ENCODE assay signal across 8 cellular contexts in genomic region chr9:35162605-35163315, GRCh38. TPM values are rescaled to one million over a fixed set of nuclear protein-coding genes. Genes with fewer than 3 reads are reported as not detected.
DNase-seq lines count a peak whose midpoint lies in the region; ATAC-seq and TF ChIP-seq lines count a peak whose summit lies in the region.

No MANE protein-coding gene starts in this region.

- intact Hi-C loops in activated B cell treated with CpG ODN at 0.5 μM for 24 hours (cut with micrococcal nuclease) (loop anchor here (5.0 kb wide), 1 partner anchor 1325 kb away; no protein-coding TSS in a partner anchor), right cardiac atrium (cut with DNase I) (loop anchor here in 1 of 4 donors (5.0 kb wide), 1 partner anchor 35 kb away; no protein-coding TSS in a partner anchor)

- no peak for ATAC-seq in activated B cell treated with CpG ODN at 0.5 μM for 24 hours (ENCODE audit: low read depth)
- ATAC-seq in right cardiac atrium: no peak
- no peak for ATAC-seq in HG02870 (IDR thresholded peaks at IDR 0.05; ENCODE audit: unreplicated experiment)
- no peak for ATAC-seq in GM18907 (IDR thresholded peaks at IDR 0.05; ENCODE audit: unreplicated experiment)

- H3K27ac ChIP-seq in right cardiac atrium (ENCODE audit: low read length): peak overlapping the region; percentile 99

- CTCF ChIA-PET in activated CD4-positive, alpha-beta T cell treated with anti-CD3 and anti-CD28 coated beads, Interleukin-2, amount 10 ng/mL, durations not matched to agents 7 days and 5 days (lab: Charles Lee): interaction anchor here (0.5 to 1.4 kb wide), 3 partner anchors 9 to 46 kb away, joined by 3 to 4 read pairs (median 4); partner anchors contain the start of gene ATOSB
- CTCF ChIA-PET in activated B cell treated with CpG ODN at 0.5 μM for 24 hours (lab: Charles Lee): interaction anchor here (0.6 to 1.5 kb wide), 2 partner anchors 46 to 61 kb away, joined by 3 to 4 read pairs; no protein-coding TSS in a partner anchor

- peak overlapping the region; percentile 58 for H3K4me3 ChIP-seq in right cardiac atrium (ENCODE audit: low read length)
- peak overlapping the region; percentile 98 for H3K4me3 ChIP-seq in skeletal muscle satellite cell (ENCODE audit: low read length)

- H3K4me2 ChIP-seq in skeletal muscle satellite cell (ENCODE audit: low read length): peak overlapping the region; percentile 84

- peaks cover 28% of the 10 kb centered on the region for H3K4me1 Mint-ChIP-seq in activated CD4-positive, alpha-beta T cell treated with anti-CD3 and anti-CD28 coated beads, Interleukin-2, amount 10 ng/mL, durations not matched to agents 7 days and 5 days
- H3K4me1 Mint-ChIP-seq in activated B cell treated with CpG ODN at 0.5 μM for 24 hours: peaks cover 24% of the 10 kb centered on the region

- H3K9ac ChIP-seq in skeletal muscle satellite cell (ENCODE audit: low read depth, low read length): peak overlapping the region; percentile 85

- no peak for DNase-seq in activated CD4-positive, alpha-beta T cell treated with anti-CD3 and anti-CD28 coated beads, Interleukin-2, amount 10 ng/mL, durations not matched to agents 7 days and 5 days
- no peak for DNase-seq in activated CD4-positive, alpha-beta T cell treated with anti-CD3 and anti-CD28 coated beads, Interleukin-2, amount 50 U/mL, for 1 hour
- no peak for DNase-seq in activated B cell treated with CpG ODN at 0.5 μM for 24 hours
- no peak for DNase-seq in right cardiac atrium
- no peak for DNase-seq in ureter (ENCODE audit: low spot score)

- no peaks in the 10 kb centered on the region for H3K9me3 ChIP-seq in right cardiac atrium (ENCODE audit: control insufficient read depth, low read length)
- H3K9me3 ChIP-seq in skeletal muscle satellite cell (replicated peaks; ENCODE audit: low read length): no peaks in the 10 kb centered on the region

- POLR2A ChIA-PET in activated CD4-positive, alpha-beta T cell treated with anti-CD3 and anti-CD28 coated beads, Interleukin-2, amount 10 ng/mL, durations not matched to agents 7 days and 5 days (lab: Charles Lee): interaction anchor here (0.6 kb wide), 1 partner anchor 52 kb away, joined by 5 read pairs; no protein-coding TSS in a partner anchor
- POLR2A ChIA-PET in activated B cell treated with CpG ODN at 0.5 μM for 24 hours (lab: Charles Lee): interaction anchor here (0.7 to 1.3 kb wide), 3 partner anchors 91 to 1346 kb away, joined by 3 to 4 read pairs (median 3); partner anchors contain the start of genes UBE2R2 and VCP

- peak overlapping the region; percentile 84 for H3K4me3 Mint-ChIP-seq in activated CD4-positive, alpha-beta T cell treated with anti-CD3 and anti-CD28 coated beads, Interleukin-2, amount 10 ng/mL, durations not matched to agents 7 days and 5 days
- H3K4me3 Mint-ChIP-seq in activated B cell treated with CpG ODN at 0.5 μM for 24 hours: peak overlapping the region; percentile 89

- H3K36me3 Mint-ChIP-seq in activated CD4-positive, alpha-beta T cell treated with anti-CD3 and anti-CD28 coated beads, Interleukin-2, amount 10 ng/mL, durations not matched to agents 7 days and 5 days (ENCODE audit: low read depth): no peaks in the 10 kb centered on the region
- peaks cover 2% of the 10 kb centered on the region for H3K36me3 Mint-ChIP-seq in activated B cell treated with CpG ODN at 0.5 μM for 24 hours (ENCODE audit: low read depth)

- H3K27me3 ChIP-seq in right cardiac atrium (ENCODE audit: control insufficient read depth, insufficient read depth) (no peaks in the 10 kb centered on the region), skeletal muscle satellite cell (ENCODE audit: control insufficient read depth, insufficient read depth, low read length) (no peaks in the 10 kb centered on the region)

- TF ChIP-seq CTCF in activated B cell treated with CpG ODN at 0.5 μM for 24 hours (IDR thresholded peaks at IDR 0.05): no peak

- no peaks in the 10 kb centered on the region for H3K36me3 ChIP-seq in skeletal muscle satellite cell (ENCODE audit: insufficient read depth, low read length)

- no peak overlapping the region for H3K27ac Mint-ChIP-seq in activated CD4-positive, alpha-beta T cell treated with anti-CD3 and anti-CD28 coated beads, Interleukin-2, amount 10 ng/mL, durations not matched to agents 7 days and 5 days
- no peak overlapping the region for H3K27ac Mint-ChIP-seq in activated B cell treated with CpG ODN at 0.5 μM for 24 hours

- H3K4me1 ChIP-seq in right cardiac atrium (ENCODE audit: control insufficient read depth, insufficient read depth, low read length) (no peaks in the 10 kb centered on the region), skeletal muscle satellite cell (ENCODE audit: control insufficient read depth, insufficient read depth, low read length) (peaks cover 29% of the 10 kb centered on the region)

- peaks cover 22% of the 10 kb centered on the region for H3K27me3 Mint-ChIP-seq in activated CD4-positive, alpha-beta T cell treated with anti-CD3 and anti-CD28 coated beads, Interleukin-2, amount 10 ng/mL, durations not matched to agents 7 days and 5 days
- peaks cover 8% of the 10 kb centered on the region for H3K27me3 Mint-ChIP-seq in activated B cell treated with CpG ODN at 0.5 μM for 24 hours

- WGBS in right cardiac atrium: 16% methylated on average over 11 of the region's 11 CpGs

- no peaks in the 10 kb centered on the region for H3K9me3 Mint-ChIP-seq in activated CD4-positive, alpha-beta T cell treated with anti-CD3 and anti-CD28 coated beads, Interleukin-2, amount 10 ng/mL, durations not matched to agents 7 days and 5 days
- H3K9me3 Mint-ChIP-seq in activated B cell treated with CpG ODN at 0.5 μM for 24 hours: no peaks in the 10 kb centered on the region

RNA-seq across cellular contexts. Expression of gene UNC13B, which starts 1.0 kb away (rescaled TPM):
- under 1 TPM; 0.12 to 0.25 TPM for total RNA-seq in activated CD4-positive, alpha-beta T cell treated with anti-CD3 and anti-CD28 coated beads, Interleukin-2, amount 10 ng/mL, durations not matched to agents 7 days and 5 days
- 0.53 and 0.78 TPM in 2 replicates for total RNA-seq in activated B cell treated with CpG ODN at 0.5 μM for 24 hours
- 10 to 100 TPM; 20.9 to 23.4 (median 21.1) TPM for total RNA-seq in right cardiac atrium
- 8.8 TPM for polyA plus RNA-seq in right cardiac atrium
- total RNA-seq in skeletal muscle satellite cell (2012; rRNA removed): 20.8 and 21.2 TPM in 2 replicates
- 49.5 TPM for total RNA-seq in ureter

RNA-seq across cellular contexts. Expression of gene ATOSB, which starts 47.1 kb away (rescaled TPM):
- total RNA-seq in activated CD4-positive, alpha-beta T cell treated with anti-CD3 and anti-CD28 coated beads, Interleukin-2, amount 10 ng/mL, durations not matched to agents 7 days and 5 days: 10 to 100 TPM; 15.6 to 17.6 TPM
- total RNA-seq in activated B cell treated with CpG ODN at 0.5 μM for 24 hours (6.8 and 7.2 TPM in 2 replicates), right cardiac atrium (10 to 100 TPM; 15.5 to 19.5 (median 16.9) TPM), ureter (11.5 TPM)
- polyA plus RNA-seq in right cardiac atrium: 14.0 TPM
- total RNA-seq in skeletal muscle satellite cell (2012; rRNA removed): 18.8 and 27.1 TPM in 2 replicates

RNA-seq across cellular contexts. Expression of gene STOML2, which starts 59.8 kb away (rescaled TPM):
- 100 to 1,000 TPM; 104 to 108 TPM for total RNA-seq in activated CD4-positive, alpha-beta T cell treated with anti-CD3 and anti-CD28 coated beads, Interleukin-2, amount 10 ng/mL, durations not matched to agents 7 days and 5 days
- 108 and 113 TPM in 2 replicates for total RNA-seq in activated B cell treated with CpG ODN at 0.5 μM for 24 hours
- 100 to 1,000 TPM; 104 to 117 (median 110) TPM for total RNA-seq in right cardiac atrium
- 118 TPM for polyA plus RNA-seq in right cardiac atrium
- 216 and 241 TPM in 2 replicates for total RNA-seq in skeletal muscle satellite cell (2012; rRNA removed)
- 100 TPM for total RNA-seq in ureter

Comparison
In these comparisons a context has a peak if more than half of its experiments do, and no peak if none do; other contexts are left out.
1. RNA of gene UNC13B, which starts 1.0 kb away (total RNA-seq): 49.5 TPM in ureter (single experiment) and 20.9 to 23.4 TPM in right cardiac atrium; 0.53 to 0.78 TPM in activated B cell treated with CpG ODN at 0.5 μM for 24 hours and 0.12 to 0.25 TPM in activated CD4-positive, alpha-beta T cell treated with anti-CD3 and anti-CD28 coated beads, Interleukin-2, amount 10 ng/mL, durations not matched to agents 7 days and 5 days; every median in the first group is over 10 times any median in the second.